11 cellular contexts compared by ENCODE assay signal in the genomic region with DNA sequence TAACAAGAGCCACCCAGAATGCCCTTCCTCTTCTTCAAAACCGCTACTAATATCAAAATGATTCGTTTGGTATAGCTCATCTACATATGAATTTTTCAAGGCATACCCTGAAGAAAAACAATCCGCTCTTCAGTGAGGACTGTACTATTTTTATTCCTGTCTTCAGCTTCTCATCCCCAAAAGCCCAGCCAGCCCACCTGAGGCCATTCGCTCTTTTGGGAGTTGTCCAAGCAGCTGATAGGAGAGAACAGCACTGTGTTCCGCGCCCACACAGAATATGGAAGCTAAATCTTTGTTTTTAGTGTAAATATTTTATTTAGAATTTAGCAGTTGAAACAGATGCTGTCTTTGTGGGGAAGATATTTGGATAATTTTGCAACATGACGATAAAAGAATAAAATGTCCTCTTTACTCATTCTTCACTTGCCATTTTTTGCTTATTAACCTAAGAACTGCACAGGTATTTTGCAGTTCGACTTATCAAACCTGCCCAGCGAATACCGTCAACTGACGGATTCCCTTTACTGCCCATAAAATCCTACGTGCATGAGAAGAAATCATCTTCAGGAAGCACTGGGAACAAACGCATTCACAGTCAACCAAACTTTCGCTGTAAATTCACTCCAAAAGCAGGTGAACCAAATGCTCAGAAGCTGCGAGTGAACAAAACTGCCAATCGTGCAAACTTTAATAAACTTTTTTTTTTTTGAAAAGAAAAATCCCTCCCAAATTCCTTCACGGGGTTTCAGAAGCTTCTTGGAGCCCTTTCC. TPM values are rescaled to one million over a fixed set of nuclear protein-coding genes. Genes with fewer than 3 reads are reported as not detected.
DNase-seq lines count a peak whose midpoint lies in the region; ATAC-seq and TF ChIP-seq lines count a peak whose summit lies in the region.
"Had no signal": no experiment of that assay in that cellular context is flagged by ENCODE, and none has a peak within 500 bp of the region (broad histone marks: within the 10 kb centered on the region; RNA-seq: fewer than 3 reads in every experiment).

No MANE protein-coding gene starts in this region.

- no peak for TF ChIP-seq POLR2A in upper lobe of left lung (IDR thresholded peaks at IDR 0.05)

- H3K9me3 ChIP-seq in heart right ventricle: no peaks in the 10 kb centered on the region
- H3K9me3 ChIP-seq in muscle layer of colon (ENCODE audit: low read length): no peaks in the 10 kb centered on the region
- no peaks in the 10 kb centered on the region for H3K9me3 ChIP-seq in upper lobe of left lung

- no peak overlapping the region for H3K27ac Mint-ChIP-seq in effector memory CD8-positive, alpha-beta T cell

- H3K4me1 ChIP-seq in heart right ventricle (peaks cover 3 to 62% (median 33%) of the 10 kb centered on the region in 9 donors), muscle layer of colon (ENCODE audit: insufficient read depth, low read length) (no peaks in the 10 kb centered on the region), upper lobe of left lung (peaks cover 6 to 38% (median 15%) of the 10 kb centered on the region in 4 donors)

- TF ChIP-seq EP300 in upper lobe of left lung (IDR thresholded peaks at IDR 0.05): no peak

- H3K27me3 ChIP-seq in heart right ventricle (peaks cover 0 to 63% (median 0%) of the 10 kb centered on the region in 7 donors), muscle layer of colon (ENCODE audit: control insufficient read depth in 1 of 2, insufficient read depth in 2 of 2, low read length in 2 of 2) (peaks cover 0 to 21% of the 10 kb centered on the region in 2 donors), upper lobe of left lung (peaks cover 0 to 16% (median 4%) of the 10 kb centered on the region in 4 donors)

- peaks cover 5% of the 10 kb centered on the region for H3K36me3 Mint-ChIP-seq in effector memory CD8-positive, alpha-beta T cell (ENCODE audit: insufficient read depth)

- ATAC-seq in heart right ventricle (no peak), Right ventricle myocardium superior (ENCODE audit: poor library complexity) (no peak), upper lobe of left lung (ENCODE audit: low FRiP score in 2 of 2) (no peak), GM18858 (IDR thresholded peaks at IDR 0.05; ENCODE audit: unreplicated experiment) (no peak), GM18502 (IDR thresholded peaks at IDR 0.05; ENCODE audit: poor library complexity, unreplicated experiment) (no peak)
- no peak for ATAC-seq in effector memory CD8-positive, alpha-beta T cell (replicated peaks)

- H3K36me3 ChIP-seq in heart right ventricle (no peaks in the 10 kb centered on the region), muscle layer of colon (ENCODE audit: insufficient read depth, low read length) (no peaks in the 10 kb centered on the region), upper lobe of left lung (no peaks in the 10 kb centered on the region)

- intact Hi-C loops in heart right ventricle (cut with DNase I): loop anchor here in 7 of 10 donors (2.0 to 10.0 kb wide), 9 partner anchors 36 to 244 kb away; no protein-coding TSS in a partner anchor
- intact Hi-C loops in Right ventricle myocardium superior (cut with DNase I): loop anchor here (5.0 kb wide), 1 partner anchor 206 kb away; no protein-coding TSS in a partner anchor

- peaks cover 6 to 10% of the 10 kb centered on the region in 2 donors for H3K4me1 Mint-ChIP-seq in effector memory CD8-positive, alpha-beta T cell (ENCODE audit: low read depth in 2 of 2)

- no peak for DNase-seq in heart right ventricle
- no peak for DNase-seq in Right ventricle myocardium superior
- no peak for DNase-seq in effector memory CD8-positive, alpha-beta T cell
- DNase-seq in upper lobe of left lung: no peak
- no peak for DNase-seq in NK-92 treated with Interleukin-12 subunit alpha and Interleukin-12 subunit beta, amount 100 ng/mL, for 24 hours (lab: John Stamatoyannopoulos, UW)
- DNase-seq: activated CD4-positive, alpha-beta T cell treated with anti-CD3 and anti-CD28 coated beads, Interleukin-2, amount 50 U/mL, for 4 hours; effector CD8-positive, alpha-beta T cell had no signal

- peak overlapping the region; percentile 68 to 91 (median 80) for H3K4me3 ChIP-seq in heart right ventricle
- H3K4me3 ChIP-seq in muscle layer of colon (ENCODE audit: low read depth in 1 of 2, low read length in 2 of 2): peak overlapping the region; percentile 30 to 54
- H3K4me3 ChIP-seq in upper lobe of left lung: peak overlapping the region in 3 of 4 donors; percentile 63 to 73 (median 63)

- H3K9me3 Mint-ChIP-seq in effector memory CD8-positive, alpha-beta T cell: no peaks in the 10 kb centered on the region

- H3K27ac ChIP-seq in heart right ventricle (peak overlapping the region; percentile 91 to 97 (median 94)), muscle layer of colon (ENCODE audit: low read depth, low read length) (peak overlapping the region; percentile 56), upper lobe of left lung (peak overlapping the region; percentile 76 to 93 (median 86))
- H3K27ac ChIP-seq: HL-60 had no signal

- peaks cover 38 to 47% of the 10 kb centered on the region in 2 donors for H3K27me3 Mint-ChIP-seq in effector memory CD8-positive, alpha-beta T cell

- no peak overlapping the region for H3K9ac ChIP-seq in muscle layer of colon (ENCODE audit: low read length)

- WGBS in heart right ventricle, 2 donors: 29 to 30% methylated on average over 17 of the region's 17 CpGs
- WGBS in upper lobe of left lung, 2 donors: 57 to 65% methylated on average over 17 of the region's 17 CpGs

- H3K4me3 Mint-ChIP-seq in effector memory CD8-positive, alpha-beta T cell: peak overlapping the region; percentile 69 to 71

- no peak for TF ChIP-seq CTCF in heart right ventricle (IDR thresholded peaks at IDR 0.05)
- no peak for TF ChIP-seq CTCF in upper lobe of left lung (IDR thresholded peaks at IDR 0.05)

RNA-seq across cellular contexts. Expression of a gene that starts 3.4 kb away (rescaled TPM):
- total RNA-seq in heart right ventricle (10 to 100 TPM; 10.5 to 26.4 (median 15.9) TPM), Right ventricle myocardium superior (24.5 TPM), upper lobe of left lung (10 to 100 TPM in 4 of 6 donors, 1 to 10 TPM in 2; 4.7 to 37.7 (median 13.8) TPM)
- 1 to 10 TPM; 3.3 to 4.9 TPM for polyA plus RNA-seq in heart right ventricle
